8 cellular contexts compared by ENCODE assay signal in the genomic region with DNA sequence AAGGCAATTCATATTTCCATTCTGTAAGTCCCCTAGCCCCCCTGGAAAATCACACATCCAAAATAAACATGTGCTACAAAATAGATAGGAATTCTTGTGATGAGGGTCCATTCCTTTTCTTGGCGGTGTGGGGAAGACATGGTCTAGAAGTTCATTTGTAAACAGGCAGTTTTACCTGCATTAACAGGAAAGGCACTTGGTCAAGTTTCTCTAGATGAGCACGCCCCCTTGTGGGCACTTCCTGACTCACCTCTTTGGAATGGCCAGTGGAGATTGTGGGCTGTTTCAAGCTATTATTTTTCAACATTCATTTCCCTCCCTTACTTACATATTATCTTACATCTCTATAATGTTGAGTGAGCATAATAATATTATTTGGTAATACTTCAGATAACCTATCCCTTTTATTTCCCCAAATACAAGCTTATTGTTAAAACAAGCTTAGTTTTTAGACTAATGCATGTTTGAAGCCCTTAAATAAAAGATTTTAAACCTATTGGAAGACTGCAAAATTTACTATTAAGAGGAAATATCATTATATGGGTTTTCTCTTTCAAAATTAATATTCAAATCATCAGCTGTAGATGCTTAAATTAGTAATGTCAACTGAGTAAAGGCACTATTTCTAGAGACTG.
DNase-seq lines count a peak whose midpoint lies in the region; ATAC-seq and TF ChIP-seq lines count a peak whose summit lies in the region.

No MANE protein-coding gene starts in this region.

- no peak overlapping the region for H3K27ac Mint-ChIP-seq in activated CD4-positive, alpha-beta T cell treated with anti-CD3 and anti-CD28 coated beads, Interleukin-2, amount 10 ng/mL, durations not matched to agents 7 days and 5 days

- peak; percentile 78 for DNase-seq in NCI-H345 (lab: John Stamatoyannopoulos, UW)
- DNase-seq in activated CD4-positive, alpha-beta T cell treated with anti-CD3 and anti-CD28 coated beads, Interleukin-2, amount 10 ng/mL, durations not matched to agents 7 days and 5 days, result peak; percentile 77
- DNase-seq in dorsolateral prefrontal cortex, result peak; percentile 12 to 81 (median 58)
- peak; percentile 80 for DNase-seq in medulla oblongata (ENCODE audit: extremely low spot score)
- peak; percentile 45 to 50 for DNase-seq in stimulated activated CD8-positive, alpha-beta memory T cell treated with anti-CD3 and anti-CD28 coated beads, Interleukin-15, amount 100 ng/mL, for 48 hours (ENCODE audit: low read depth in 2 of 2)

- no peak overlapping the region for H3K4me3 Mint-ChIP-seq in activated CD4-positive, alpha-beta T cell treated with anti-CD3 and anti-CD28 coated beads, Interleukin-2, amount 10 ng/mL, durations not matched to agents 7 days and 5 days

- POLR2A ChIA-PET in activated CD4-positive, alpha-beta T cell treated with anti-CD3 and anti-CD28 coated beads, Interleukin-2, amount 10 ng/mL, durations not matched to agents 7 days and 5 days (lab: Charles Lee), result interaction anchor here (0.6 kb wide), 1 partner anchor 242 kb away, joined by 3 read pairs; no protein-coding TSS in a partner anchor

- H3K4me3 ChIP-seq in GM12875 (ENCODE audit: low read depth, low read length) (no peak overlapping the region), dorsolateral prefrontal cortex (no peak overlapping the region)

- no peaks in the 10 kb centered on the region for H3K36me3 Mint-ChIP-seq in activated CD4-positive, alpha-beta T cell treated with anti-CD3 and anti-CD28 coated beads, Interleukin-2, amount 10 ng/mL, durations not matched to agents 7 days and 5 days (ENCODE audit: low read depth)

- peak; percentile 67 for ATAC-seq in HG03064 (IDR thresholded peaks at IDR 0.05; ENCODE audit: low read depth, unreplicated experiment)

- H3K27ac ChIP-seq in 22Rv1 (no peak overlapping the region), dorsolateral prefrontal cortex (no peak overlapping the region)

- intact Hi-C loops in dorsolateral prefrontal cortex (cut with DNase I), result no loop called here

- H3K27me3 Mint-ChIP-seq in activated CD4-positive, alpha-beta T cell treated with anti-CD3 and anti-CD28 coated beads, Interleukin-2, amount 10 ng/mL, durations not matched to agents 7 days and 5 days, result no peaks in the 10 kb centered on the region

- no peaks in the 10 kb centered on the region for H3K27me3 ChIP-seq in dorsolateral prefrontal cortex

- H3K9me3 Mint-ChIP-seq in activated CD4-positive, alpha-beta T cell treated with anti-CD3 and anti-CD28 coated beads, Interleukin-2, amount 10 ng/mL, durations not matched to agents 7 days and 5 days, result no peaks in the 10 kb centered on the region

- H3K4me1 Mint-ChIP-seq in activated CD4-positive, alpha-beta T cell treated with anti-CD3 and anti-CD28 coated beads, Interleukin-2, amount 10 ng/mL, durations not matched to agents 7 days and 5 days, result peaks cover 2% of the 10 kb centered on the region

- CTCF ChIA-PET in activated CD4-positive, alpha-beta T cell treated with anti-CD3 and anti-CD28 coated beads, Interleukin-2, amount 10 ng/mL, durations not matched to agents 7 days and 5 days (lab: Charles Lee), result interaction anchor here (0.8 to 2.2 kb wide), 9 partner anchors 9 to 255 kb away, joined by 3 to 9 read pairs (median 3); no protein-coding TSS in a partner anchor

- peak; percentile 91 for TF ChIP-seq CTCF in 22Rv1 (IDR thresholded peaks at IDR 0.05)
- peak; percentile 77 for TF ChIP-seq CTCF in GM12875 (IDR thresholded peaks at IDR 0.05; ENCODE audit: borderline replicate concordance, insufficient read depth, low read depth, low read length)
- TF ChIP-seq CTCF in dorsolateral prefrontal cortex (IDR thresholded peaks at IDR 0.05 in 54 of 56, conservative IDR thresholded peaks at IDR 0.05 in 2 of 56; ENCODE audit: low read depth in 1 of 56, partially characterized antibody in 56 of 56), result peak; percentile 56 to 84 (median 73)
